Comparison of ENCODE assay signal across 13 cellular contexts in genomic region chr2:128187032-128187654, GRCh38.
DNase-seq lines count a peak whose midpoint lies in the region; ATAC-seq and TF ChIP-seq lines count a peak whose summit lies in the region.
"Had no signal": no experiment of that assay in that cellular context is flagged by ENCODE, and none has a peak within 500 bp of the region (broad histone marks: within the 10 kb centered on the region; RNA-seq: fewer than 3 reads in every experiment).

No MANE protein-coding gene starts in this region.

- H3K36me3 ChIP-seq in liver (ENCODE audit: control insufficient read depth in 4 of 4, insufficient read depth in 3 of 4, low read depth in 1 of 4, low read length in 3 of 4) (peaks cover 13 to 45% (median 33%) of the 10 kb centered on the region in 4 donors), neuronal stem cell (replicated peaks in 1 of 2; ENCODE audit: control insufficient read depth in 2 of 2, insufficient read depth in 2 of 2, low read length in 2 of 2) (peaks cover 15 to 95% of the 10 kb centered on the region in 2 donors)
- H3K36me3 ChIP-seq: ovary had no signal

- no peaks in the 10 kb centered on the region for H3K27me3 Mint-ChIP-seq in stimulated activated naive CD8-positive, alpha-beta T cell treated with anti-CD3 and anti-CD28 coated beads, Interleukin-15, Interleukin-2, amounts not matched to agents 100 ng/mL and 50 ng/mL, for 24 hours
- H3K27me3 Mint-ChIP-seq: CD4-positive, alpha-beta memory T cell; T-cell had no signal

- no peak overlapping the region for H3K23ac ChIP-seq in neuronal stem cell (ENCODE audit: low read depth, low read length, poor library complexity)

- H3K4me3 Mint-ChIP-seq in stimulated activated naive CD8-positive, alpha-beta T cell treated with anti-CD3 and anti-CD28 coated beads, Interleukin-15, Interleukin-2, amounts not matched to agents 100 ng/mL and 50 ng/mL, for 24 hours = no peak overlapping the region
- H3K4me3 Mint-ChIP-seq: CD4-positive, alpha-beta memory T cell; T-cell had no signal

- H2BK5ac ChIP-seq in neuronal stem cell (ENCODE audit: low read length) = no peak overlapping the region

- H3K27me3 ChIP-seq in liver (ENCODE audit: control insufficient read depth in 4 of 4, insufficient read depth in 4 of 4, low read length in 3 of 4) (no peaks in the 10 kb centered on the region), neuronal stem cell (ENCODE audit: control insufficient read depth in 3 of 3, insufficient read depth in 3 of 3, low read depth in 1 of 3, low read length in 3 of 3) (no peaks in the 10 kb centered on the region)
- H3K27me3 ChIP-seq: gastroesophageal sphincter, ovary had no signal

- no peak overlapping the region for H4K91ac ChIP-seq in neuronal stem cell (ENCODE audit: low read depth, low read length, poor library complexity)

- H3K27ac Mint-ChIP-seq in stimulated activated naive CD8-positive, alpha-beta T cell treated with anti-CD3 and anti-CD28 coated beads, Interleukin-15, Interleukin-2, amounts not matched to agents 100 ng/mL and 50 ng/mL, for 24 hours = peak overlapping the region; percentile 14

- no peak overlapping the region for H3K4me2 ChIP-seq in neuronal stem cell (ENCODE audit: insufficient read depth, low read length, poor library complexity, severe bottlenecking)

- H2AK5ac ChIP-seq in neuronal stem cell (ENCODE audit: low read depth, low read length) = no peak overlapping the region

- no peaks in the 10 kb centered on the region for H3K4me1 ChIP-seq in liver (ENCODE audit: control insufficient read depth in 4 of 4, insufficient read depth in 4 of 4, low read length in 3 of 4)
- H3K4me1 ChIP-seq in neuronal stem cell (ENCODE audit: control insufficient read depth in 2 of 2, insufficient read depth in 1 of 2, low read depth in 1 of 2, low read length in 2 of 2) = no peaks in the 10 kb centered on the region

- peaks cover 86% of the 10 kb centered on the region for H3K36me3 Mint-ChIP-seq in stimulated activated naive CD8-positive, alpha-beta T cell treated with anti-CD3 and anti-CD28 coated beads, Interleukin-15, Interleukin-2, amounts not matched to agents 100 ng/mL and 50 ng/mL, for 24 hours (ENCODE audit: low read depth)

- H2BK15ac ChIP-seq in neuronal stem cell (ENCODE audit: low read length) = no peak overlapping the region

- ATAC-seq in stimulated activated naive CD8-positive, alpha-beta T cell treated with anti-CD3 and anti-CD28 coated beads, Interleukin-15, Interleukin-2, amounts not matched to agents 100 U/mL and 50 U/mL, for 24 hours = no peak
- ATAC-seq in HG02938 (IDR thresholded peaks at IDR 0.05; ENCODE audit: unreplicated experiment) (no peak), HG03159 (IDR thresholded peaks at IDR 0.05; ENCODE audit: unreplicated experiment) (no peak)
- ATAC-seq: gastroesophageal sphincter, T-cell had no signal

- DNase-seq in stimulated activated naive CD8-positive, alpha-beta T cell treated with anti-CD3 and anti-CD28 coated beads, Interleukin-15, Interleukin-2, amounts not matched to agents 100 U/mL and 50 U/mL, for 24 hours = no peak
- DNase-seq in D341Med (ENCODE audit: low spot score) (no peak), neuronal stem cell (ENCODE audit: low spot score) (no peak)
- DNase-seq: CD4-positive, alpha-beta memory T cell; NCI-H1417 treated with DMSO at 0.1 percent for 48 hours; ovary; T-cell had no signal

- WGBS in liver = 78% methylated on average over 9 of the region's 9 CpGs
- WGBS in neuronal stem cell (ENCODE audit: extremely low coverage in 2 of 2, insufficient read length in 2 of 2, insufficient replicate concordance in 1 of 2), 2 donors = no CpG with 5 or more reads among the region's 9 CpGs

- TF ChIP-seq RAD21 in liver (IDR thresholded peaks at IDR 0.05) = peak in 1 of 2 donors; percentile 14

- H3K27ac ChIP-seq in cingulate gyrus (ENCODE audit: low read depth, low read length) (peak overlapping the region; percentile 31), liver (ENCODE audit: low read depth in 1 of 2, low read length in 2 of 2) (peak overlapping the region in 1 of 2 donors; percentile 5), neuronal stem cell (replicated peaks; ENCODE audit: low read length) (no peak overlapping the region)

- H3K9ac ChIP-seq in liver (ENCODE audit: low read depth in 1 of 2, low read length in 2 of 2) (no peak overlapping the region), neuronal stem cell (ENCODE audit: low read depth, low read length, poor library complexity) (no peak overlapping the region)

- no peaks in the 10 kb centered on the region for H3K9me3 Mint-ChIP-seq in stimulated activated naive CD8-positive, alpha-beta T cell treated with anti-CD3 and anti-CD28 coated beads, Interleukin-15, Interleukin-2, amounts not matched to agents 100 ng/mL and 50 ng/mL, for 24 hours
- H3K9me3 Mint-ChIP-seq: CD4-positive, alpha-beta memory T cell; T-cell had no signal

- H3K4me1 Mint-ChIP-seq in stimulated activated naive CD8-positive, alpha-beta T cell treated with anti-CD3 and anti-CD28 coated beads, Interleukin-15, Interleukin-2, amounts not matched to agents 100 ng/mL and 50 ng/mL, for 24 hours (ENCODE audit: low read depth) = no peaks in the 10 kb centered on the region
- H3K4me1 Mint-ChIP-seq: CD4-positive, alpha-beta memory T cell had no signal

- H3K79me1 ChIP-seq in neuronal stem cell (ENCODE audit: low read depth, low read length) = no peaks in the 10 kb centered on the region

- no peak overlapping the region for H3K18ac ChIP-seq in neuronal stem cell (ENCODE audit: low read length)

- no peak for TF ChIP-seq CTCF in liver (IDR thresholded peaks at IDR 0.05; ENCODE audit: low read depth, low read length, missing input control)

- H4K8ac ChIP-seq in neuronal stem cell (ENCODE audit: low read depth, low read length) = no peak overlapping the region

- no peak overlapping the region for H3K14ac ChIP-seq in neuronal stem cell (ENCODE audit: low read length)

- H2AFZ ChIP-seq in neuronal stem cell (ENCODE audit: low read length) = no peak overlapping the region

- H3K4ac ChIP-seq in neuronal stem cell (ENCODE audit: low read length) = no peak overlapping the region

- H2BK12ac ChIP-seq in neuronal stem cell (ENCODE audit: low read length) = no peak overlapping the region

- H3K4me3 ChIP-seq in liver (ENCODE audit: low read depth in 1 of 3, low read length in 3 of 3) = no peak overlapping the region
- no peak overlapping the region for H3K4me3 ChIP-seq in neuronal stem cell (ENCODE audit: low read length in 2 of 2)
- H3K4me3 ChIP-seq: gastroesophageal sphincter, ovary had no signal

- no peak overlapping the region for H2BK120ac ChIP-seq in neuronal stem cell (ENCODE audit: low read depth, low read length)

- H3K9me3 ChIP-seq in liver (ENCODE audit: control insufficient read depth in 4 of 4, low read length in 3 of 4) (no peaks in the 10 kb centered on the region), neuronal stem cell (replicated peaks in 1 of 2; ENCODE audit: control insufficient read depth in 2 of 2, insufficient read depth in 1 of 2, low read depth in 1 of 2, low read length in 2 of 2) (no peaks in the 10 kb centered on the region)
- H3K9me3 ChIP-seq: gastroesophageal sphincter, ovary had no signal

TF ChIP-seq in liver, 16 proteins besides CTCF, POLR2A, EP300 and RAD21:
- TF ChIP-seq TAF1 (conservative IDR thresholded peaks at IDR 0.05) = no peak
- TF ChIP-seq ZBTB33 (IDR thresholded peaks at IDR 0.05) = peak; percentile 17
- TF ChIP-seq FOXA2 (IDR thresholded peaks at IDR 0.05) = no peak
- TF ChIP-seq HNF4G (IDR thresholded peaks at IDR 0.05) = no peak
- peak; percentile 44 to 62 for TF ChIP-seq HNF4A (conservative IDR thresholded peaks at IDR 0.05)
- TF ChIP-seq YY1 (IDR thresholded peaks at IDR 0.05) = peak; percentile 64
- TF ChIP-seq, protein P1, sequence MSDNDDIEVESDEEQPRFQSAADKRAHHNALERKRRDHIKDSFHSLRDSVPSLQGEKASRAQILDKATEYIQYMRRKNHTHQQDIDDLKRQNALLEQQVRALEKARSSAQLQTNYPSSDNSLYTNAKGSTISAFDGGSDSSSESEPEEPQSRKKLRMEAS (IDR thresholded peaks at IDR 0.05) = no peak
- peak in 1 of 2 donors; percentile 30 for TF ChIP-seq JUND (IDR thresholded peaks at IDR 0.05)
- TF ChIP-seq RXRA (IDR thresholded peaks at IDR 0.05) = peak in 1 of 2 donors; percentile 35
TF ChIP-seq in liver: peak in this region for 5.
